In the genomic region with DNA sequence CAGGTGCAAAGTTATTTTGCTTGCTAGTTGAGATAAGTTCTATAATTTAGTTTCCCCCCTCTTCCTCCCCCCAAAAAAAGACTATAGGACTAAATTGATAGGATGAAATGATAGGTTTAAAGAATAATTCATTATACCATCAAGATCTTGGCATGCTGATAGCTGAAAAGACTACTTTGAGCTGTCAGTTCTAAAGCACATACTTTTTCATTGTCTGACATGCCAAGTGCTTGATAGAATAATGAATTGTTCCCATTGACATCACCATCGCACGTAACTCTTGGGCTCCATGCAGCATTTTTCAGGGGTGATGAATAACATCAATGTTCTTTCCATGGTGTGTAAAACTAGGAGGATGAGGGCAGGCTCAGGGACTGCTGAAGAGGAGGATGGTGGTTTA, we compare ENCODE assay signal across 10 cellular contexts. TPM values are rescaled to one million over a fixed set of nuclear protein-coding genes. Genes with fewer than 3 reads are reported as not detected.
"Had no signal": no experiment of that assay in that cellular context is flagged by ENCODE, and none has a peak within 500 bp of the region (broad histone marks: within the 10 kb centered on the region; RNA-seq: fewer than 3 reads in every experiment).

No MANE protein-coding gene starts in this region.

- H3K4me2 ChIP-seq: GM23338 had no signal

- H3K9me3 ChIP-seq: HAP-1 had no signal

- H2AFZ ChIP-seq: GM23248, GM23338 had no signal

- H3K27ac ChIP-seq: GM23248 had no signal

- ATAC-seq: GM23338, HCT116 had no signal

- DNase-seq: GM23248, GOT3, H7, H9, HCEC 1CT, HFFc6 had no signal

- H3K9ac ChIP-seq: GM23248 had no signal

- H3K36me3 ChIP-seq: HAP-1 had no signal

- H3K4me3 ChIP-seq: GM23248, GM23338, HAP-1 had no signal

RNA-seq across cellular contexts. Expression of a gene that starts 32.3 kb away (rescaled TPM):
- total RNA-seq: GM23248, H4, HFFc6 had no signal
- polyA plus RNA-seq: GM23248 had no signal
